Comparison of ENCODE assay signal across 18 cellular contexts in the genomic region with DNA sequence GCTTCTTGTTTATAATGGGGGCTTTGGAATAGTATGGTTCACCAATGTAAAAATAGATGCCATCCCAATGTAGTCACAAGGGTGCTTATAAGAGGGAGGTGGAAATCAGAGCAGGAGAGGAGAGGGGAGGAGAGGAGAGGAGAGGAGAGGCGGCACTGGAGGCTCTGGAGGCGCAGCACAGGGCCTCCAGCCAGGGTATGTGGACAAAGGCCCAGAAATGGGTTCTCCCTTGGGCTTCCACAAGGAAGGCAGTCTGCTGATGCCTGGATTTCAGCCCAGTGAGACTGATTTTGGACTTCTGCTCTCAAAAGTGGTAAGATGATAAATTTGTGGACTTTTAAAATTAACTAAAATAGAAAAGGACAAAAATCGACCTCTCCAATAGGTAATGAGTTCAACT.
"Had no signal": no experiment of that assay in that cellular context is flagged by ENCODE, and none has a peak within 500 bp of the region (broad histone marks: within the 10 kb centered on the region; RNA-seq: fewer than 3 reads in every experiment).

No MANE protein-coding gene starts in this region.

- H3K4me1 Mint-ChIP-seq: naive thymus-derived CD8-positive, alpha-beta T cell; neural crest cell; stimulated activated memory B cell treated with anti-CD40 and anti-IgM and Interleukin-4, amounts not matched to agents 10 μg/mL and 1 μg/mL and 100 μg/mL, for 72 hours had no signal

- H3K27ac Mint-ChIP-seq: effector memory CD8-positive, alpha-beta T cell; naive thymus-derived CD8-positive, alpha-beta T cell; progenitor cell of endocrine pancreas; stimulated activated memory B cell treated with anti-CD40 and anti-IgM and Interleukin-4, amounts not matched to agents 10 μg/mL and 1 μg/mL and 100 μg/mL, for 72 hours had no signal

- H3K9me3 ChIP-seq: esophagus squamous epithelium, neutrophil, pancreas, spleen, thoracic aorta, tibial nerve, upper lobe of left lung had no signal

- H3K9me3 Mint-ChIP-seq: effector memory CD8-positive, alpha-beta T cell; neural crest cell had no signal

- ATAC-seq: effector memory CD8-positive, alpha-beta T cell; naive thymus-derived CD8-positive, alpha-beta T cell; pancreas; stimulated activated memory B cell treated with anti-CD40 and anti-IgM and Interleukin-4, amounts not matched to agents 10 μg/mL and 1 μg/mL and 100 μg/mL, for 72 hours; stimulated activated naive CD8-positive, alpha-beta T cell treated with anti-CD3 and anti-CD28 coated beads, Interleukin-15, Interleukin-2, amounts not matched to agents 100 U/mL and 50 U/mL, for 24 hours had no signal

- H3K36me3 ChIP-seq: esophagus squamous epithelium, neutrophil, pancreas, spleen, thoracic aorta, tibial nerve, upper lobe of left lung had no signal

- H3K27ac ChIP-seq: esophagus squamous epithelium, neutrophil, pancreas, skin epidermis, spleen, thoracic aorta, tibial nerve, upper lobe of left lung had no signal

- H3K4me3 Mint-ChIP-seq: effector memory CD8-positive, alpha-beta T cell; naive thymus-derived CD8-positive, alpha-beta T cell; neural crest cell; stimulated activated memory B cell treated with anti-CD40 and anti-IgM and Interleukin-4, amounts not matched to agents 10 μg/mL and 1 μg/mL and 100 μg/mL, for 72 hours had no signal

- H3K36me3 Mint-ChIP-seq: naive thymus-derived CD8-positive, alpha-beta T cell had no signal

- H3K27me3 Mint-ChIP-seq: progenitor cell of endocrine pancreas; stimulated activated memory B cell treated with anti-CD40 and anti-IgM and Interleukin-4, amounts not matched to agents 10 μg/mL and 1 μg/mL and 100 μg/mL, for 72 hours had no signal

- H3K27me3 ChIP-seq: esophagus squamous epithelium, neutrophil, pancreas, spleen, tibial nerve, upper lobe of left lung had no signal

- H3K4me1 ChIP-seq: esophagus squamous epithelium, pancreas, spleen, tibial nerve, upper lobe of left lung had no signal

- DNase-seq: cerebellar nuclear complex; cortex of kidney; effector memory CD8-positive, alpha-beta T cell; erythroblast; esophagus squamous epithelium; naive thymus-derived CD8-positive, alpha-beta T cell; pancreas; spleen; stimulated activated CD4-positive, alpha-beta T cell treated with anti-CD3 and anti-CD28 coated beads, Interleukin-4, amount 100 ng/mL, for 4 hours; stimulated activated naive CD8-positive, alpha-beta T cell treated with anti-CD3 and anti-CD28 coated beads, Interleukin-15, Interleukin-2, amounts not matched to agents 100 U/mL and 50 U/mL, for 24 hours; upper lobe of left lung had no signal

- H3K4me3 ChIP-seq: esophagus squamous epithelium, pancreas, skin epidermis, spleen, thoracic aorta, tibial nerve, upper lobe of left lung had no signal
